ENCODE assay signal across 15 cellular contexts in genomic region chr21:19048088-19048672, GRCh38.
"Had no signal": no experiment of that assay in that cellular context is flagged by ENCODE, and none has a peak within 500 bp of the region (broad histone marks: within the 10 kb centered on the region; RNA-seq: fewer than 3 reads in every experiment).

No MANE protein-coding gene starts in this region.

- H3K36me3 Mint-ChIP-seq: naive thymus-derived CD8-positive, alpha-beta T cell had no signal

- H3K4me3 ChIP-seq: ovary, right atrium auricular region, smooth muscle cell had no signal

- H3K27ac Mint-ChIP-seq: naive thymus-derived CD8-positive, alpha-beta T cell had no signal

- H3K4me1 Mint-ChIP-seq: naive thymus-derived CD8-positive, alpha-beta T cell had no signal

- H3K4me3 Mint-ChIP-seq: naive thymus-derived CD8-positive, alpha-beta T cell; neural crest cell had no signal

- H3K27me3 Mint-ChIP-seq: naive thymus-derived CD8-positive, alpha-beta T cell had no signal

- H3K4me1 ChIP-seq: right atrium auricular region had no signal

- DNase-seq: dermis blood vessel endothelial cell; effector CD4-positive, alpha-beta T cell; foreskin melanocyte; head of caudate nucleus; hippocampal formation; mammary epithelial cell; naive thymus-derived CD8-positive, alpha-beta T cell; ovary; stimulated activated CD4-positive, alpha-beta T cell treated with anti-CD3 and anti-CD28 coated beads, Interleukin-2, amount 100 ng/mL, for 48 hours; stimulated activated naive CD4-positive, alpha-beta T cell treated with Interleukin-2 at 50 U/mL for 16 hours; trophoblast cell had no signal

- H3K36me3 ChIP-seq: ovary, right atrium auricular region had no signal

- H3K27ac ChIP-seq: ovary, right atrium auricular region had no signal

- H3K27me3 ChIP-seq: right atrium auricular region had no signal

- ATAC-seq: left lobe of liver; naive thymus-derived CD8-positive, alpha-beta T cell had no signal

- H3K9me3 ChIP-seq: ovary had no signal
